Comparison of ENCODE assay signal across 1 cellular context in genomic region chr22:37731804-37732471, GRCh38.
TF ChIP-seq lines count a peak whose summit lies in the region.

No MANE protein-coding gene starts in this region.

TF ChIP-seq in HepG2, 621 proteins besides CTCF, POLR2A, EP300 and RAD21 (continued from another document and continues in another):
- TF ChIP-seq KIAA2018 (CRISPR knock-in tag; IDR thresholded peaks at IDR 0.05; ENCODE audit: borderline replicate concordance) (no peak), SMAD3 (CRISPR knock-in tag; IDR thresholded peaks at IDR 0.05) (0 out of 2 replicates have a peak, but pooled peaks have one; percentile 38), ZNF782 (CRISPR knock-in tag; IDR thresholded peaks at IDR 0.05; ENCODE audit: borderline replicate concordance) (no peak; the same call in 1 of the 2 replicates), ZNF318 (CRISPR knock-in tag; IDR thresholded peaks at IDR 0.05) (no peak), SMAD1 (CRISPR knock-in tag; IDR thresholded peaks at IDR 0.05; ENCODE audit: borderline replicate concordance, low read depth) (0 out of 2 replicates have a peak, but pooled peaks have one; percentile 61), ZNF432 (CRISPR knock-in tag; IDR thresholded peaks at IDR 0.05; ENCODE audit: borderline replicate concordance) (no peak), GZF1 (CRISPR knock-in tag; IDR thresholded peaks at IDR 0.05) (no peak), RBAK (CRISPR knock-in tag; IDR thresholded peaks at IDR 0.05) (no peak), ZSCAN12 (CRISPR knock-in tag; IDR thresholded peaks at IDR 0.05) (no peak), NR2F2 (IDR thresholded peaks at IDR 0.05; ENCODE audit: borderline replicate concordance, low read depth) (no peak), SRSF9 (IDR thresholded peaks at IDR 0.05; ENCODE audit: borderline replicate concordance, insufficient read depth, low read depth, low read length, poor library complexity, severe bottlenecking) (no peak), NR2C2 (CRISPR knock-in tag; IDR thresholded peaks at IDR 0.05; ENCODE audit: borderline replicate concordance) (peak; percentile 89), BRCA1 (CRISPR knock-in tag; IDR thresholded peaks at IDR 0.05) (no peak), ZNF160 (CRISPR knock-in tag; IDR thresholded peaks at IDR 0.05) (no peak), ATF1 (CRISPR knock-in tag; IDR thresholded peaks at IDR 0.05) (no peak), GLMP (CRISPR knock-in tag; IDR thresholded peaks at IDR 0.05; ENCODE audit: borderline replicate concordance) (no peak), NCOA5 (CRISPR knock-in tag; IDR thresholded peaks at IDR 0.05) (no peak), MED13 (CRISPR knock-in tag; IDR thresholded peaks at IDR 0.05) (no peak), ZKSCAN5 (CRISPR knock-in tag; IDR thresholded peaks at IDR 0.05) (no peak), MED1 (CRISPR knock-in tag; IDR thresholded peaks at IDR 0.05) (peak; percentile 84), ZBTB38 (CRISPR knock-in tag; IDR thresholded peaks at IDR 0.05) (no peak), ATRX (CRISPR knock-in tag; IDR thresholded peaks at IDR 0.05; ENCODE audit: borderline replicate concordance) (no peak), SATB2 (CRISPR knock-in tag; IDR thresholded peaks at IDR 0.05) (no peak), HMGXB4 (CRISPR knock-in tag; IDR thresholded peaks at IDR 0.05; ENCODE audit: borderline replicate concordance in 1 of 2, low read depth in 1 of 2) (peak; percentile 30 to 47; a peak in 2 of 4 replicates), ZNF629 (CRISPR knock-in tag; conservative IDR thresholded peaks at IDR 0.05) (peak; percentile 93), ZNF484 (CRISPR knock-in tag; IDR thresholded peaks at IDR 0.05; ENCODE audit: borderline replicate concordance, low read depth) (no peak), PAX8 (CRISPR knock-in tag; IDR thresholded peaks at IDR 0.05; ENCODE audit: borderline replicate concordance) (no peak), ZNF441 (CRISPR knock-in tag; IDR thresholded peaks at IDR 0.05; ENCODE audit: borderline replicate concordance) (peak; percentile 65), ATAD3A (CRISPR knock-in tag; IDR thresholded peaks at IDR 0.05) (no peak), TOE1 (CRISPR knock-in tag; IDR thresholded peaks at IDR 0.05) (no peak), CC2D1A (CRISPR knock-in tag; IDR thresholded peaks at IDR 0.05) (no peak), ZNF33A (CRISPR knock-in tag; IDR thresholded peaks at IDR 0.05; ENCODE audit: borderline replicate concordance) (no peak), IRF2 (CRISPR knock-in tag; IDR thresholded peaks at IDR 0.05) (peak; percentile 83), CHD4 (IDR thresholded peaks at IDR 0.05; ENCODE audit: borderline replicate concordance, low read length) (peak; percentile 23; the same call in 1 of the 2 replicates), ZBED4 (CRISPR knock-in tag; IDR thresholded peaks at IDR 0.05; ENCODE audit: borderline replicate concordance) (peak; percentile 74; the same call in 1 of the 2 replicates)
